In the genomic region with DNA sequence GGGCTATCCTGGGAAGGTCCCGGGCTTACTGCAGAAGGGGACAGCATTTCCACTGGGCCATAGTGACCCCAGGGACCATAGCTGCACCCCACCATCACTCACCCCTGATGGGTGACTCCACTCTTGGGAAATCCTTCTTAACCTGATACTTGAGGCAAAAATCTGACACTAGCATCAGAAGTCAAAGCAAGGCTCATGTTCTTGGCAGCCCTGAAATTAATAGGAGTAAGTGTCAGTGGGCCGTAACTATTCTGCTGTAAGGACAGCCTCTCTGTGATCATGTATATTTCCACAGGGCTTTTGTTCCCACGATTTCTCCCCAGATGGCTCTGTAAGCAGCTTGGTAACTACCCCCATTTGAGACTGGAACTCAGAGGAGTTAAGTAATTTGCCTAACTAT, we compare ENCODE assay signal across 27 cellular contexts. TPM values are rescaled to one million over a fixed set of nuclear protein-coding genes. Genes with fewer than 3 reads are reported as not detected.
DNase-seq lines count a peak whose midpoint lies in the region; ATAC-seq and TF ChIP-seq lines count a peak whose summit lies in the region.
"Had no signal": no experiment of that assay in that cellular context is flagged by ENCODE, and none has a peak within 500 bp of the region (broad histone marks: within the 10 kb centered on the region; RNA-seq: fewer than 3 reads in every experiment).

No MANE protein-coding gene starts in this region.

- H3K27me3 ChIP-seq in BLaER1 (no peaks in the 10 kb centered on the region; the same call in 1 of the 2 replicates), osteoblast (ENCODE audit: insufficient read depth, low read length) (no peaks in the 10 kb centered on the region), thyroid gland (no peaks in the 10 kb centered on the region)
- no peaks in the 10 kb centered on the region for H3K27me3 ChIP-seq in BLaER1 treated with 17β-estradiol and CSF1 and Interleukin-3, amounts not matched to agents 10 nM and 100 nM

- H3K79me2 ChIP-seq in osteoblast (ENCODE audit: insufficient read depth, low read length), result no peaks in the 10 kb centered on the region

- H4K20me1 ChIP-seq in BLaER1, result no peaks in the 10 kb centered on the region
- no peaks in the 10 kb centered on the region for H4K20me1 ChIP-seq in BLaER1 treated with 17β-estradiol and CSF1 and Interleukin-3, amounts not matched to agents 10 nM and 100 nM
- no peaks in the 10 kb centered on the region for H4K20me1 ChIP-seq in osteoblast (ENCODE audit: insufficient read depth, low read length)

- no peak for ATAC-seq in GM18517 (IDR thresholded peaks at IDR 0.05; ENCODE audit: unreplicated experiment)
- ATAC-seq: GM12878 had no signal

- no peak overlapping the region for H3K4me3 Mint-ChIP-seq in nephron progenitor cell
- H3K4me3 Mint-ChIP-seq: CD14-positive monocyte; CD4-positive, alpha-beta memory T cell; CD4-positive, CD25-positive, alpha-beta regulatory T cell; CD8-positive, alpha-beta memory T cell had no signal

- no peak overlapping the region for H3K4me3 ChIP-seq in BLaER1
- no peak overlapping the region for H3K4me3 ChIP-seq in BLaER1 treated with 17β-estradiol and CSF1 and Interleukin-3, amounts not matched to agents 10 nM and 100 nM
- H3K4me3 ChIP-seq in osteoblast (ENCODE audit: insufficient read depth, low read length), result no peak overlapping the region
- H3K4me3 ChIP-seq in thyroid gland (replicated peaks in 1 of 3), result no peak overlapping the region
- H3K4me3 ChIP-seq: GM12878 had no signal

- no peak overlapping the region for H2AFZ ChIP-seq in osteoblast (ENCODE audit: low read length)

- peaks cover 7% of the 10 kb centered on the region; the same call in 1 of the 2 replicates for H3K9me3 ChIP-seq in BLaER1
- H3K9me3 ChIP-seq in BLaER1 treated with 17β-estradiol and CSF1 and Interleukin-3, amounts not matched to agents 10 nM and 100 nM (replicated peaks in 1 of 11), result peaks cover 6 to 12% (median 9%) of the 10 kb centered on the region in 11 experiments; a peak in 13 of 22 replicates
- no peaks in the 10 kb centered on the region for H3K9me3 ChIP-seq in osteoblast (ENCODE audit: low read depth, low read length)
- H3K9me3 ChIP-seq in thyroid gland, result no peaks in the 10 kb centered on the region
- H3K9me3 ChIP-seq: BE2C had no signal

- H3K4me1 ChIP-seq in BLaER1 (peaks cover 12% of the 10 kb centered on the region), osteoblast (ENCODE audit: insufficient read depth, low read length) (no peaks in the 10 kb centered on the region), thyroid gland (no peaks in the 10 kb centered on the region)
- peaks cover 0 to 15% (median 8%) of the 10 kb centered on the region in 10 experiments; a peak in 12 of 20 replicates for H3K4me1 ChIP-seq in BLaER1 treated with 17β-estradiol and CSF1 and Interleukin-3, amounts not matched to agents 10 nM and 100 nM
- H3K4me1 ChIP-seq: BE2C had no signal

- H3K27ac ChIP-seq in BLaER1 (no peak overlapping the region), osteoblast (ENCODE audit: low read depth, low read length) (no peak overlapping the region), thyroid gland (no peak overlapping the region)
- no peak overlapping the region for H3K27ac ChIP-seq in BLaER1 treated with 17β-estradiol and CSF1 and Interleukin-3, amounts not matched to agents 10 nM and 100 nM

- no peak overlapping the region for H3K9ac ChIP-seq in BLaER1
- no peak overlapping the region for H3K9ac ChIP-seq in BLaER1 treated with 17β-estradiol and CSF1 and Interleukin-3, amounts not matched to agents 10 nM and 100 nM

- H3K27me3 Mint-ChIP-seq in nephron progenitor cell (ENCODE audit: low read depth, poor library complexity), result peaks cover 23% of the 10 kb centered on the region
- H3K27me3 Mint-ChIP-seq: CD4-positive, alpha-beta memory T cell; CD4-positive, CD25-positive, alpha-beta regulatory T cell had no signal

- H3K4me1 Mint-ChIP-seq in nephron progenitor cell, result peaks cover 19% of the 10 kb centered on the region
- H3K4me1 Mint-ChIP-seq: CD14-positive monocyte; CD8-positive, alpha-beta memory T cell had no signal

- 67 to 79% methylated on average over 3 of the region's 3 CpGs for WGBS in thyroid gland, 2 donors

- H3K9me3 Mint-ChIP-seq in nephron progenitor cell, result peaks cover 16% of the 10 kb centered on the region
- H3K9me3 Mint-ChIP-seq: CD4-positive, alpha-beta memory T cell; CD8-positive, alpha-beta memory T cell had no signal

- no peak for TF ChIP-seq POLR2A in thyroid gland (IDR thresholded peaks at IDR 0.05)

- H3K4me2 ChIP-seq in BLaER1 (peak overlapping the region; percentile 42), osteoblast (ENCODE audit: insufficient read depth, low read length) (no peak overlapping the region)
- peak overlapping the region in 7 of 11 experiments; percentile 10 to 54 (median 39); a peak in 10 of 22 replicates for H3K4me2 ChIP-seq in BLaER1 treated with 17β-estradiol and CSF1 and Interleukin-3, amounts not matched to agents 10 nM and 100 nM

- DNase-seq in nephron progenitor cell (no peak), osteoblast (ENCODE audit: insufficient read length, low spot score, missing footprints) (peak; percentile 65), NCI-H526 (lab: John Stamatoyannopoulos, UW) (no peak), thyroid gland (no peak)
- DNase-seq: 8988T; ACHN; BE2C; C1 segment of cervical spinal cord; CD4-positive, alpha-beta memory T cell; CD4-positive, CD25-positive, alpha-beta regulatory T cell; CD8-positive, alpha-beta memory T cell; COR-L47; DMS 273 treated with DMSO at 0.1 percent for 48 hours; DMS153; DMS53; DMS79; DND-41; EL; GDM1 had no signal

- H3K36me3 ChIP-seq in BLaER1 (no peaks in the 10 kb centered on the region), osteoblast (ENCODE audit: insufficient read depth, low read length) (no peaks in the 10 kb centered on the region), thyroid gland (no peaks in the 10 kb centered on the region)
- H3K36me3 ChIP-seq in BLaER1 treated with 17β-estradiol and CSF1 and Interleukin-3, amounts not matched to agents 10 nM and 100 nM, result no peaks in the 10 kb centered on the region
- H3K36me3 ChIP-seq: BE2C had no signal

- intact Hi-C loops in thyroid gland (cut with DNase I), result no loop called here

- no peak for TF ChIP-seq CTCF in nephron progenitor cell (IDR thresholded peaks at IDR 0.05)
- no peak for TF ChIP-seq CTCF in osteoblast (IDR thresholded peaks at IDR 0.05; ENCODE audit: extremely low read depth, low read depth, low read length)
- no peak for TF ChIP-seq CTCF in thyroid gland (IDR thresholded peaks at IDR 0.05)

- peaks cover 5% of the 10 kb centered on the region for H3K36me3 Mint-ChIP-seq in nephron progenitor cell (ENCODE audit: low read depth)
- H3K36me3 Mint-ChIP-seq: CD14-positive monocyte had no signal

- peak overlapping the region; percentile 77 for H3K27ac Mint-ChIP-seq in nephron progenitor cell
- H3K27ac Mint-ChIP-seq: CD14-positive monocyte; CD4-positive, alpha-beta memory T cell; CD4-positive, CD25-positive, alpha-beta regulatory T cell had no signal

RNA-seq across cellular contexts. Expression of a gene that starts 33.7 kb away (rescaled TPM):
- total RNA-seq in osteoblast (14.7 and 18.8 TPM in 2 replicates), thyroid gland (10 to 100 TPM in 1 of 4 donors, 1 to 10 TPM in 3; 3.6 to 14.0 (median 5.8) TPM)

RNA-seq across cellular contexts. Expression of a gene that starts 51.6 kb away (rescaled TPM):
- total RNA-seq in osteoblast (195 and 209 TPM in 2 replicates), thyroid gland (100 to 1,000 TPM in 2 of 4 donors, 10 to 100 TPM in 2; 94.8 to 161 (median 101) TPM)

RNA-seq across cellular contexts. Expression of a gene that starts 58.4 kb away (rescaled TPM):
- 4.7 and 12.7 TPM in 2 replicates for total RNA-seq in osteoblast
- under 1 TPM in 3 of 4 donors, not detected in 1; 0.13 to 0.73 (median 0.25) TPM for total RNA-seq in thyroid gland
- total RNA-seq: A673; CD4-positive, alpha-beta memory T cell; CD4-positive, CD25-positive, alpha-beta regulatory T cell; CD8-positive, alpha-beta memory T cell; Daoy; G401; GM12878 had no signal
